In genomic region chr11:88175707-88176066, GRCh38 we compare ENCODE assay signal across 8 cellular contexts. TPM values are rescaled to one million over a fixed set of nuclear protein-coding genes. Genes with fewer than 3 reads are reported as not detected.
DNase-seq lines count a peak whose midpoint lies in the region; ATAC-seq and TF ChIP-seq lines count a peak whose summit lies in the region.

No MANE protein-coding gene starts in this region.

- POLR2A ChIA-PET in HCT116 (lab: Charles Lee), result no interaction called here

- no peak for DNase-seq in HCT116 (ENCODE audit: low read depth, low spot score)
- no peak for DNase-seq in activated naive CD8-positive, alpha-beta T cell treated with anti-CD3 and anti-CD28 coated beads for 36 hours
- DNase-seq in left lobe of liver (ENCODE audit: low spot score), result no peak
- DNase-seq in RPMI8226, result no peak
- no peak for DNase-seq in cerebellum (ENCODE audit: low spot score)
- DNase-seq in Ammon's horn (ENCODE audit: low spot score), result no peak
- no peak for DNase-seq in NCI-H2196 (lab: John Stamatoyannopoulos, UW; ENCODE audit: unreplicated experiment)

- peaks cover 62% of the 10 kb centered on the region for H3K4me1 Mint-ChIP-seq in activated naive CD8-positive, alpha-beta T cell treated with anti-CD3 and anti-CD28 coated beads for 36 hours

- H3K4me3 Mint-ChIP-seq in activated naive CD8-positive, alpha-beta T cell treated with anti-CD3 and anti-CD28 coated beads for 36 hours, result peak overlapping the region; percentile 82

- no peak for TF ChIP-seq RAD21 in HCT116 (IDR thresholded peaks at IDR 0.05; ENCODE audit: low read depth)

- no peaks in the 10 kb centered on the region for H3K27me3 ChIP-seq in BLaER1 treated with 17β-estradiol and CSF1 and Interleukin-3, amounts not matched to agents 10 nM and 100 nM
- H3K27me3 ChIP-seq in HCT116 (ENCODE audit: insufficient read depth, low read length), result no peaks in the 10 kb centered on the region

- peaks cover 15% of the 10 kb centered on the region for H3K27me3 Mint-ChIP-seq in activated naive CD8-positive, alpha-beta T cell treated with anti-CD3 and anti-CD28 coated beads for 36 hours

- TF ChIP-seq CTCF in HCT116 (IDR thresholded peaks at IDR 0.05 in 2 of 3, conservative IDR thresholded peaks at IDR 0.05 in 1 of 3; ENCODE audit: borderline replicate concordance in 1 of 3, insufficient read depth in 1 of 3, low read depth in 2 of 3, low read length in 2 of 3), result no peak

- no peak for TF ChIP-seq POLR2A in HCT116 (IDR thresholded peaks at IDR 0.05; ENCODE audit: borderline replicate concordance, extremely low read depth, insufficient read depth, insufficient read length)

- H3K4me2 ChIP-seq in BLaER1 treated with 17β-estradiol and CSF1 and Interleukin-3, amounts not matched to agents 10 nM and 100 nM, result peak overlapping the region; percentile 95 to 100 (median 99)
- H3K4me2 ChIP-seq in HCT116 (ENCODE audit: low read length), result peak overlapping the region; percentile 97

- no peak overlapping the region for H3K27ac ChIP-seq in BLaER1 treated with 17β-estradiol and CSF1 and Interleukin-3, amounts not matched to agents 10 nM and 100 nM
- H3K27ac ChIP-seq in HCT116 (ENCODE audit: low read depth, low read length), result no peak overlapping the region

- peak overlapping the region; percentile 99 for H2AFZ ChIP-seq in HCT116 (ENCODE audit: low read depth, low read length, poor library complexity, severe bottlenecking)

- H3K36me3 ChIP-seq in BLaER1 treated with 17β-estradiol and CSF1 and Interleukin-3, amounts not matched to agents 10 nM and 100 nM, result no peaks in the 10 kb centered on the region
- no peaks in the 10 kb centered on the region for H3K36me3 ChIP-seq in HCT116 (ENCODE audit: control insufficient read depth in 1 of 2, insufficient read depth in 2 of 2, low read length in 2 of 2)

- peaks cover 6 to 26% (median 19%) of the 10 kb centered on the region in 10 experiments; a peak in 18 of 20 replicates for H3K4me1 ChIP-seq in BLaER1 treated with 17β-estradiol and CSF1 and Interleukin-3, amounts not matched to agents 10 nM and 100 nM
- H3K4me1 ChIP-seq in HCT116 (ENCODE audit: control insufficient read depth in 1 of 2, insufficient read depth in 2 of 2, low read length in 2 of 2), result peaks cover 0 to 33% of the 10 kb centered on the region in 2 experiments; a peak in 3 of 4 replicates

- no peaks in the 10 kb centered on the region for H3K9me3 Mint-ChIP-seq in activated naive CD8-positive, alpha-beta T cell treated with anti-CD3 and anti-CD28 coated beads for 36 hours

- intact Hi-C loops in HCT116 (cut with micrococcal nuclease), result no loop called here

- peaks cover 3% of the 10 kb centered on the region for H3K36me3 Mint-ChIP-seq in activated naive CD8-positive, alpha-beta T cell treated with anti-CD3 and anti-CD28 coated beads for 36 hours

- peak overlapping the region in 2 of 11 experiments; percentile 14 to 56; a peak in 2 of 22 replicates for H3K9ac ChIP-seq in BLaER1 treated with 17β-estradiol and CSF1 and Interleukin-3, amounts not matched to agents 10 nM and 100 nM
- H3K9ac ChIP-seq in HCT116 (ENCODE audit: low read length), result peak overlapping the region; percentile 57

- RAD21 ChIA-PET in HCT116 (lab: Charles Lee; ENCODE audit: low non-redundant PET in 1 of 2, low total read pairs in 2 of 2, uncharacterized antibody in 2 of 2, unreplicated experiment in 2 of 2), result no interaction called here

- H3K79me2 ChIP-seq in HCT116 (ENCODE audit: insufficient read depth, low read length), result no peaks in the 10 kb centered on the region

- H3K9me2 ChIP-seq in HCT116 (ENCODE audit: insufficient read depth), result no peaks in the 10 kb centered on the region

- H3K27ac Mint-ChIP-seq in activated naive CD8-positive, alpha-beta T cell treated with anti-CD3 and anti-CD28 coated beads for 36 hours, result peak overlapping the region; percentile 92

- no peaks in the 10 kb centered on the region for H3K9me3 ChIP-seq in BLaER1 treated with 17β-estradiol and CSF1 and Interleukin-3, amounts not matched to agents 10 nM and 100 nM (replicated peaks in 1 of 11)
- H3K9me3 ChIP-seq in HCT116 (ENCODE audit: control insufficient read depth in 1 of 2, insufficient read depth in 1 of 2, low read depth in 1 of 2, low read length in 2 of 2), result no peaks in the 10 kb centered on the region

- CTCF ChIA-PET in HCT116 (lab: Charles Lee), result interaction anchor here (1.3 kb wide), 1 partner anchor 369 kb away, joined by 5 read pairs; no protein-coding TSS in a partner anchor

- H3K4me3 ChIP-seq in BLaER1 treated with 17β-estradiol and CSF1 and Interleukin-3, amounts not matched to agents 10 nM and 100 nM, result peak overlapping the region in 9 of 10 experiments; percentile 54 to 73 (median 65); a peak in 18 of 20 replicates
- H3K4me3 ChIP-seq in HCT116 (replicated peaks in 1 of 2; ENCODE audit: low read depth in 1 of 2, low read length in 2 of 2), result peak overlapping the region; percentile 64 to 73

- H4K20me1 ChIP-seq in BLaER1 treated with 17β-estradiol and CSF1 and Interleukin-3, amounts not matched to agents 10 nM and 100 nM, result no peaks in the 10 kb centered on the region
- no peaks in the 10 kb centered on the region for H4K20me1 ChIP-seq in HCT116 (ENCODE audit: insufficient read depth)

- BruUV-seq in HCT116 (replicated peaks; lab: Mats Ljungman, UMichigan), result TSS peak; percentile 82

- ATAC-seq in HCT116 (peak; percentile 50), left lobe of liver (peak; percentile 25)

TF ChIP-seq in HCT116, 20 proteins besides CTCF, POLR2A, EP300 and RAD21 (continues in another document):
- TF ChIP-seq CBX3 (IDR thresholded peaks at IDR 0.05; ENCODE audit: low read depth) (no peak), YY1 (IDR thresholded peaks at IDR 0.05; ENCODE audit: extremely low read depth, insufficient replicate concordance, low read depth, low read length) (no peak), ZBTB33 (IDR thresholded peaks at IDR 0.05; ENCODE audit: extremely low read depth, insufficient replicate concordance, low read length) (no peak), CEBPB (IDR thresholded peaks at IDR 0.05; ENCODE audit: low read depth) (no peak), EZH2 (IDR thresholded peaks at IDR 0.05) (no peak), EZH2phosphoT487 (IDR thresholded peaks at IDR 0.05; ENCODE audit: borderline replicate concordance) (no peak), ATF3 (IDR thresholded peaks at IDR 0.05) (no peak), ZFX (IDR thresholded peaks at IDR 0.05) (no peak), JUND (IDR thresholded peaks at IDR 0.05) (no peak), MAX (IDR thresholded peaks at IDR 0.05) (no peak), ZNF274 (IDR thresholded peaks at IDR 0.05; ENCODE audit: low read depth, low read length) (no peak), SIN3A (IDR thresholded peaks at IDR 0.05; ENCODE audit: low read depth) (no peak), FOSL1 (IDR thresholded peaks at IDR 0.05; ENCODE audit: low read depth) (no peak), REST (IDR thresholded peaks at IDR 0.05; ENCODE audit: low read depth) (no peak), SP1 (IDR thresholded peaks at IDR 0.05; ENCODE audit: low read depth) (no peak), SRF (IDR thresholded peaks at IDR 0.05; ENCODE audit: low read depth) (no peak)

RNA-seq across cellular contexts. Expression of gene RAB38, which starts 0.4 kb away (rescaled TPM):
- 15.1 TPM for total RNA-seq in HCT116 (2021; ENCODE audit: unreplicated experiment)
- 16.1 and 17.2 TPM in 2 replicates for polyA plus RNA-seq in HCT116 (2012)
- 10 to 100 TPM; 20.4 to 21.0 TPM for total RNA-seq in activated naive CD8-positive, alpha-beta T cell treated with anti-CD3 and anti-CD28 coated beads for 36 hours
- 0.28 TPM for total RNA-seq in left lobe of liver
- total RNA-seq in cerebellum, result 2.2 TPM
